ENCODE assay signal across 1 cellular context in genomic region chrX:139881572-139881971, GRCh38.
TF ChIP-seq lines count a peak whose summit lies in the region.

No MANE protein-coding gene starts in this region.

TF ChIP-seq in HEK293, 187 proteins besides CTCF, POLR2A, EP300 and RAD21 (continued from another document):
- 0 out of 2 replicates have a peak, but pooled peaks have one; percentile 18 for TF ChIP-seq PRDM6 (tag by site-specific recombination; IDR thresholded peaks at IDR 0.05)
- no peak for TF ChIP-seq ZNF214 (tag by site-specific recombination; IDR thresholded peaks at IDR 0.05; ENCODE audit: borderline replicate concordance)
TF ChIP-seq in HEK293: peak in this region for 1.
